ENCODE assay signal across 7 cellular contexts in genomic region chr4:28151314-28151713, GRCh38.
"Had no signal": no experiment of that assay in that cellular context is flagged by ENCODE, and none has a peak within 500 bp of the region (broad histone marks: within the 10 kb centered on the region; RNA-seq: fewer than 3 reads in every experiment).

No MANE protein-coding gene starts in this region.

- DNase-seq: Karpas-422, KBM-7, KG1 had no signal

- H3K9ac ChIP-seq: KMS-11 had no signal

- ATAC-seq: K562 had no signal

- H3K27ac ChIP-seq: HL-60, KMS-11 had no signal

- FAIRE-seq: HTR-8/SVneo, K562 had no signal

- H3K4me2 ChIP-seq: KMS-11 had no signal

- H3K4me3 ChIP-seq: K562 had no signal
